ENCODE assay signal across 9 cellular contexts in genomic region chr15:73240864-73241499, GRCh38.
A peak's percentile ranks its signal among the peaks of the same experiment; 100 is the strongest.
DNase-seq lines count a peak whose midpoint lies in the region; ATAC-seq and TF ChIP-seq lines count a peak whose summit lies in the region.
"Had no signal": no experiment of that assay in that cellular context is flagged by ENCODE, and none has a peak within 500 bp of the region (broad histone marks: within the 10 kb centered on the region; RNA-seq: fewer than 3 reads in every experiment).

No MANE protein-coding gene starts in this region.

- TF ChIP-seq CTCF in CD14-positive monocyte (IDR thresholded peaks at IDR 0.05) = peak; percentile 89
- peak; percentile 62 to 88 (median 78); a peak in 5 of 6 replicates for TF ChIP-seq CTCF in HCT116 (IDR thresholded peaks at IDR 0.05 in 2 of 3, conservative IDR thresholded peaks at IDR 0.05 in 1 of 3; ENCODE audit: borderline replicate concordance in 1 of 3, insufficient read depth in 1 of 3, low read depth in 2 of 3, low read length in 2 of 3)
- peak; percentile 93 for TF ChIP-seq CTCF in OCI-LY3 (IDR thresholded peaks at IDR 0.05; ENCODE audit: low read depth, low read length)
- peak; percentile 94 for TF ChIP-seq CTCF in epithelial cell of proximal tubule (conservative IDR thresholded peaks at IDR 0.05; ENCODE audit: low read depth, low read length)

- TF ChIP-seq RAD21 in HCT116 (IDR thresholded peaks at IDR 0.05; ENCODE audit: low read depth) = peak; percentile 70

- H3K9me2 ChIP-seq in HCT116 (ENCODE audit: insufficient read depth) = no peaks in the 10 kb centered on the region

- DNase-seq in CD14-positive monocyte (ENCODE audit: low spot score) (no peak), HCT116 (ENCODE audit: low read depth, low spot score) (peak; percentile 61), activated T-cell treated with anti-CD3 and anti-CD28 coated beads for 1 hour (ENCODE audit: low read depth) (peak; percentile 61), epithelial cell of proximal tubule (ENCODE audit: low read depth) (no peak)
- peak; percentile 30 to 72 (median 53) for DNase-seq in naive thymus-derived CD4-positive, alpha-beta T cell
- DNase-seq in stimulated activated naive B cell treated with anti-CD40 and anti-IgM and Interleukin-4, amounts not matched to agents 10 μg/mL and 1 μg/mL and 100 μg/mL, for 72 hours = peak; percentile 43

- H3K36me3 Mint-ChIP-seq in CD14-positive monocyte = no peaks in the 10 kb centered on the region
- H3K36me3 Mint-ChIP-seq in naive thymus-derived CD4-positive, alpha-beta T cell = peaks cover 0 to 8% (median 0%) of the 10 kb centered on the region in 5 donors
- H3K36me3 Mint-ChIP-seq in stimulated activated naive B cell treated with anti-CD40 and anti-IgM and Interleukin-4, amounts not matched to agents 10 μg/mL and 1 μg/mL and 100 μg/mL, for 72 hours = no peaks in the 10 kb centered on the region
- H3K36me3 Mint-ChIP-seq: IgD-negative memory B cell had no signal

- H3K4me1 ChIP-seq in HCT116 (ENCODE audit: control insufficient read depth in 1 of 2, insufficient read depth in 2 of 2, low read length in 2 of 2) = no peaks in the 10 kb centered on the region
- peaks cover 10% of the 10 kb centered on the region for H3K4me1 ChIP-seq in OCI-LY3 (ENCODE audit: low read length)
- H3K4me1 ChIP-seq in naive thymus-derived CD4-positive, alpha-beta T cell (ENCODE audit: control insufficient read depth in 2 of 2, insufficient read depth in 2 of 2, low read length in 2 of 2) = no peaks in the 10 kb centered on the region

- intact Hi-C loops in CD14-positive monocyte (cut with micrococcal nuclease) (loop anchor here in 1 of 2 donors (2.0 kb wide), 1 partner anchor 460 kb away; no protein-coding TSS in a partner anchor), HCT116 (cut with micrococcal nuclease) (loop anchor here (1.0 to 10.0 kb wide), 3 partner anchors 32 to 516 kb away; partner anchors contain the start of gene ADPGK)
- intact Hi-C loops in naive thymus-derived CD4-positive, alpha-beta T cell (cut with micrococcal nuclease) = loop anchor here (1.0 to 5.0 kb wide), 9 partner anchors 24 to 519 kb away; partner anchors contain the start of gene ADPGK (in 1 of the 2)

- TF ChIP-seq POLR2A in HCT116 (IDR thresholded peaks at IDR 0.05; ENCODE audit: borderline replicate concordance, extremely low read depth, insufficient read depth, insufficient read length) = no peak

- RAD21 ChIA-PET in HCT116 (lab: Charles Lee; ENCODE audit: low non-redundant PET in 1 of 2, low total read pairs in 2 of 2, uncharacterized antibody in 2 of 2, unreplicated experiment in 2 of 2) = interaction anchor here in 1 of 2 experiments (0.8 kb wide), 1 partner anchor 519 kb away, joined by 3 read pairs; no protein-coding TSS in a partner anchor

- POLR2A ChIA-PET in HCT116 (lab: Charles Lee) = no interaction called here
- POLR2A ChIA-PET in naive thymus-derived CD4-positive, alpha-beta T cell (lab: Charles Lee) = no interaction called here

- H3K36me3 ChIP-seq in HCT116 (ENCODE audit: control insufficient read depth in 1 of 2, insufficient read depth in 2 of 2, low read length in 2 of 2) (no peaks in the 10 kb centered on the region), OCI-LY3 (replicated peaks; ENCODE audit: low read depth, low read length) (no peaks in the 10 kb centered on the region)
- no peaks in the 10 kb centered on the region for H3K36me3 ChIP-seq in naive thymus-derived CD4-positive, alpha-beta T cell (ENCODE audit: control insufficient read depth in 2 of 3, insufficient read depth in 3 of 3, low read length in 3 of 3)

- H4K20me1 ChIP-seq in HCT116 (ENCODE audit: insufficient read depth) (no peaks in the 10 kb centered on the region), OCI-LY3 (ENCODE audit: insufficient read depth, low read length) (no peaks in the 10 kb centered on the region)

- H3K4me3 Mint-ChIP-seq in CD14-positive monocyte = no peak overlapping the region
- no peak overlapping the region for H3K4me3 Mint-ChIP-seq in naive thymus-derived CD4-positive, alpha-beta T cell
- no peak overlapping the region for H3K4me3 Mint-ChIP-seq in stimulated activated naive B cell treated with anti-CD40 and anti-IgM and Interleukin-4, amounts not matched to agents 10 μg/mL and 1 μg/mL and 100 μg/mL, for 72 hours
- H3K4me3 Mint-ChIP-seq: IgD-negative memory B cell had no signal

- peaks cover 7 to 15% (median 8%) of the 10 kb centered on the region in 3 donors for H3K27me3 Mint-ChIP-seq in CD14-positive monocyte (ENCODE audit: low read depth in 3 of 3)
- no peaks in the 10 kb centered on the region for H3K27me3 Mint-ChIP-seq in naive thymus-derived CD4-positive, alpha-beta T cell
- H3K27me3 Mint-ChIP-seq in stimulated activated naive B cell treated with anti-CD40 and anti-IgM and Interleukin-4, amounts not matched to agents 10 μg/mL and 1 μg/mL and 100 μg/mL, for 72 hours = peaks cover 5 to 9% of the 10 kb centered on the region in 2 donors
- H3K27me3 Mint-ChIP-seq: IgD-negative memory B cell had no signal

- CTCF ChIA-PET in HCT116 (lab: Charles Lee) = interaction anchor here (0.5 to 2.3 kb wide), 24 partner anchors 9 to 641 kb away, joined by 3 to 31 read pairs (median 4); no protein-coding TSS in a partner anchor
- CTCF ChIA-PET in naive thymus-derived CD4-positive, alpha-beta T cell (lab: Charles Lee) = interaction anchor here (0.6 to 1.7 kb wide), 14 partner anchors 10 to 1275 kb away, joined by 3 to 7 read pairs (median 3); no protein-coding TSS in a partner anchor

- H3K27ac ChIP-seq in HCT116 (ENCODE audit: low read depth, low read length) (no peak overlapping the region), OCI-LY3 (ENCODE audit: low read length) (no peak overlapping the region)
- no peak overlapping the region for H3K27ac ChIP-seq in naive thymus-derived CD4-positive, alpha-beta T cell (ENCODE audit: low read depth, low read length)

- H3K4me3 ChIP-seq in HCT116 (replicated peaks in 1 of 2; ENCODE audit: low read depth in 1 of 2, low read length in 2 of 2) = no peak overlapping the region
- H3K4me3 ChIP-seq in OCI-LY3 (ENCODE audit: low read length) = no peak overlapping the region
- no peak overlapping the region for H3K4me3 ChIP-seq in epithelial cell of proximal tubule (ENCODE audit: low read depth, low read length)
- no peak overlapping the region for H3K4me3 ChIP-seq in naive thymus-derived CD4-positive, alpha-beta T cell (ENCODE audit: low read length)

- H3K79me2 ChIP-seq in HCT116 (ENCODE audit: insufficient read depth, low read length) (no peaks in the 10 kb centered on the region), OCI-LY3 (ENCODE audit: low read length) (no peaks in the 10 kb centered on the region)

- ATAC-seq in HCT116 = peak; percentile 75
- ATAC-seq in naive thymus-derived CD4-positive, alpha-beta T cell = no peak
- ATAC-seq in stimulated activated naive B cell treated with anti-CD40 and anti-IgM and Interleukin-4, amounts not matched to agents 10 μg/mL and 1 μg/mL and 100 μg/mL, for 72 hours (replicated peaks) = peak; percentile 49 to 57
- ATAC-seq in HG03439 (IDR thresholded peaks at IDR 0.05; ENCODE audit: unreplicated experiment) = no peak

- H3K4me1 Mint-ChIP-seq in CD14-positive monocyte = no peaks in the 10 kb centered on the region
- H3K4me1 Mint-ChIP-seq in naive thymus-derived CD4-positive, alpha-beta T cell = peaks cover 0 to 6% (median 0%) of the 10 kb centered on the region in 7 donors
- no peaks in the 10 kb centered on the region for H3K4me1 Mint-ChIP-seq in stimulated activated naive B cell treated with anti-CD40 and anti-IgM and Interleukin-4, amounts not matched to agents 10 μg/mL and 1 μg/mL and 100 μg/mL, for 72 hours
- H3K4me1 Mint-ChIP-seq: IgD-negative memory B cell had no signal

- no peak overlapping the region for H3K27ac Mint-ChIP-seq in CD14-positive monocyte
- H3K27ac Mint-ChIP-seq in naive thymus-derived CD4-positive, alpha-beta T cell = no peak overlapping the region
- no peak overlapping the region for H3K27ac Mint-ChIP-seq in stimulated activated naive B cell treated with anti-CD40 and anti-IgM and Interleukin-4, amounts not matched to agents 10 μg/mL and 1 μg/mL and 100 μg/mL, for 72 hours
- H3K27ac Mint-ChIP-seq: IgD-negative memory B cell had no signal

- no TSS peak for BruUV-seq in HCT116 (replicated peaks; lab: Mats Ljungman, UMichigan)

- no peak overlapping the region for H3K4me2 ChIP-seq in HCT116 (ENCODE audit: low read length)
- no peak overlapping the region for H3K4me2 ChIP-seq in OCI-LY3 (ENCODE audit: low read length)

- H3K9ac ChIP-seq in HCT116 (ENCODE audit: low read length) (no peak overlapping the region), OCI-LY3 (ENCODE audit: low read length) (no peak overlapping the region)

- H2AFZ ChIP-seq in HCT116 (ENCODE audit: low read depth, low read length, poor library complexity, severe bottlenecking) = no peak overlapping the region
- H2AFZ ChIP-seq in OCI-LY3 (ENCODE audit: low read depth, low read length) = no peak overlapping the region

- no peaks in the 10 kb centered on the region for H3K27me3 ChIP-seq in HCT116 (ENCODE audit: insufficient read depth, low read length)
- H3K27me3 ChIP-seq in OCI-LY3 (ENCODE audit: low read depth, low read length) = no peaks in the 10 kb centered on the region
- H3K27me3 ChIP-seq in naive thymus-derived CD4-positive, alpha-beta T cell (ENCODE audit: control insufficient read depth in 2 of 2, insufficient read depth in 2 of 2, low read length in 2 of 2) = no peaks in the 10 kb centered on the region

- H3K9me3 Mint-ChIP-seq in CD14-positive monocyte = no peaks in the 10 kb centered on the region
- no peaks in the 10 kb centered on the region for H3K9me3 Mint-ChIP-seq in naive thymus-derived CD4-positive, alpha-beta T cell
- no peaks in the 10 kb centered on the region for H3K9me3 Mint-ChIP-seq in stimulated activated naive B cell treated with anti-CD40 and anti-IgM and Interleukin-4, amounts not matched to agents 10 μg/mL and 1 μg/mL and 100 μg/mL, for 72 hours
- H3K9me3 Mint-ChIP-seq: IgD-negative memory B cell had no signal

- H3K9me3 ChIP-seq in HCT116 (ENCODE audit: control insufficient read depth in 1 of 2, insufficient read depth in 1 of 2, low read depth in 1 of 2, low read length in 2 of 2) (no peaks in the 10 kb centered on the region), OCI-LY3 (ENCODE audit: insufficient read depth, low read length) (no peaks in the 10 kb centered on the region)
- no peaks in the 10 kb centered on the region for H3K9me3 ChIP-seq in naive thymus-derived CD4-positive, alpha-beta T cell (ENCODE audit: control insufficient read depth in 2 of 3, low read length in 3 of 3)

TF ChIP-seq in HCT116, 20 proteins besides CTCF, POLR2A, EP300 and RAD21:
- TF ChIP-seq MAX (IDR thresholded peaks at IDR 0.05) (no peak), ELF1 (IDR thresholded peaks at IDR 0.05; ENCODE audit: borderline replicate concordance, low read depth) (peak; percentile 54)

Comparison
In these comparisons a context has a peak if more than half of its experiments do, and no peak if none do; other contexts are left out.
1. DNase-seq: peak in HCT116 (single experiment), activated T-cell treated with anti-CD3 and anti-CD28 coated beads for 1 hour (single experiment), naive thymus-derived CD4-positive, alpha-beta T cell (9 of 9) and stimulated activated naive B cell treated with anti-CD40 and anti-IgM and Interleukin-4, amounts not matched to agents 10 μg/mL and 1 μg/mL and 100 μg/mL, for 72 hours (single experiment); none in CD14-positive monocyte (single experiment) and epithelial cell of proximal tubule (single experiment).
2. ATAC-seq: peak in HCT116 (single experiment) and stimulated activated naive B cell treated with anti-CD40 and anti-IgM and Interleukin-4, amounts not matched to agents 10 μg/mL and 1 μg/mL and 100 μg/mL, for 72 hours (2 of 2); none in naive thymus-derived CD4-positive, alpha-beta T cell (single experiment) and HG03439 (single experiment).
3. Peak in every context shown above with its lines, with median percentiles within 50 percentile points of each other: CTCF ChIP-seq.